Comparison of ENCODE assay signal across 21 cellular contexts in genomic region chr2:31097962-31098361, GRCh38. TPM values are rescaled to one million over a fixed set of nuclear protein-coding genes. Genes with fewer than 3 reads are reported as not detected.
DNase-seq lines count a peak whose midpoint lies in the region; ATAC-seq, FAIRE-seq and TF ChIP-seq lines count a peak whose summit lies in the region.
"Had no signal": no experiment of that assay in that cellular context is flagged by ENCODE, and none has a peak within 500 bp of the region (broad histone marks: within the 10 kb centered on the region; RNA-seq: fewer than 3 reads in every experiment).

No MANE protein-coding gene starts in this region.

- no peaks in the 10 kb centered on the region for H3K79me2 ChIP-seq in H1 (ENCODE audit: control insufficient read depth in 1 of 2, insufficient read depth in 2 of 2, low read length in 2 of 2)

- H3K4ac ChIP-seq in IMR-90 (ENCODE audit: low read depth, low read length) (no peak overlapping the region), H1 (replicated peaks; ENCODE audit: insufficient read length, low read depth, low read length) (no peak overlapping the region)

- H3K4me2 ChIP-seq in BLaER1 (peak overlapping the region; percentile 47), IMR-90 (ENCODE audit: low read depth, low read length) (no peak overlapping the region), H1 (ENCODE audit: insufficient read depth in 1 of 2, low read depth in 2 of 2, low read length in 2 of 2) (no peak overlapping the region)

- TF ChIP-seq POLR2A in IMR-90 (IDR thresholded peaks at IDR 0.05; ENCODE audit: low read depth, low read length), result no peak
- no peak for TF ChIP-seq POLR2A in H1 (IDR thresholded peaks at IDR 0.05; ENCODE audit: control extremely low read depth in 1 of 2, low read depth in 2 of 2, low read length in 2 of 2)

- no peak overlapping the region for H3K18ac ChIP-seq in IMR-90 (ENCODE audit: low read depth, low read length)
- no peak overlapping the region for H3K18ac ChIP-seq in H1 (ENCODE audit: extremely low read depth, low read length)

- no peak overlapping the region for H4K8ac ChIP-seq in IMR-90 (ENCODE audit: low read depth in 2 of 2, low read length in 2 of 2)
- no peak overlapping the region for H4K8ac ChIP-seq in H1 (ENCODE audit: extremely low read depth, insufficient read depth, low read length)

- H3K79me1 ChIP-seq in IMR-90 (ENCODE audit: low read depth in 1 of 2, low read length in 2 of 2) (no peaks in the 10 kb centered on the region), H1 (ENCODE audit: low read depth, low read length) (no peaks in the 10 kb centered on the region)

- H2BK20ac ChIP-seq in IMR-90 (ENCODE audit: low read depth, low read length) (no peak overlapping the region), H1 (ENCODE audit: low read length) (no peak overlapping the region)

- no peak overlapping the region for H2AK5ac ChIP-seq in IMR-90 (ENCODE audit: low read depth, low read length)
- H2AK5ac ChIP-seq in H1 (ENCODE audit: low read depth, low read length), result no peak overlapping the region

- H3K27ac Mint-ChIP-seq in activated naive CD4-positive, alpha-beta T cell treated with anti-CD3 and anti-CD28 coated beads for 36 hours, result no peak overlapping the region
- H3K27ac Mint-ChIP-seq: B cell; CD4-positive, alpha-beta memory T cell; H9 had no signal

- intact Hi-C loops in IMR-90 (cut with micrococcal nuclease), result no loop called here
- intact Hi-C loops in activated naive CD4-positive, alpha-beta T cell treated with anti-CD3 and anti-CD28 coated beads for 36 hours (cut with micrococcal nuclease), result no loop called here
- intact Hi-C loops in aorta (cut with DNase I), result no loop called here

- no peaks in the 10 kb centered on the region for H3K36me3 Mint-ChIP-seq in activated naive CD4-positive, alpha-beta T cell treated with anti-CD3 and anti-CD28 coated beads for 36 hours (ENCODE audit: low read depth)
- H3K36me3 Mint-ChIP-seq: CD4-positive, alpha-beta memory T cell had no signal

- peaks cover 2% of the 10 kb centered on the region for H3K27me3 Mint-ChIP-seq in activated naive CD4-positive, alpha-beta T cell treated with anti-CD3 and anti-CD28 coated beads for 36 hours (ENCODE audit: low read depth)
- H3K27me3 Mint-ChIP-seq: B cell had no signal

- no peak for DNase-seq in IMR-90
- no peak for DNase-seq in H1 (ENCODE audit: low read depth in 1 of 2, low spot score in 2 of 2)
- DNase-seq in activated naive CD4-positive, alpha-beta T cell treated with anti-CD3 and anti-CD28 coated beads for 36 hours, result no peak
- DNase-seq in aorta, result no peak
- DNase-seq: C1 segment of cervical spinal cord; Calu3; CD4-positive, alpha-beta memory T cell; COR-L47; DMS53; DMS79 treated with DMSO at 0.1 percent for 48 hours; GF-D8; GM23248; H9 had no signal

- peaks cover 33% of the 10 kb centered on the region for H3K4me1 ChIP-seq in BLaER1
- no peaks in the 10 kb centered on the region for H3K4me1 ChIP-seq in IMR-90 (ENCODE audit: control insufficient read depth, insufficient read depth, low read length)
- no peaks in the 10 kb centered on the region for H3K4me1 ChIP-seq in H1 (replicated peaks in 1 of 4; ENCODE audit: control insufficient read depth in 3 of 4, insufficient read depth in 4 of 4, low read length in 3 of 4)
- no peaks in the 10 kb centered on the region for H3K4me1 ChIP-seq in aorta (ENCODE audit: control insufficient read depth in 1 of 2, insufficient read depth in 2 of 2, low read length in 2 of 2)

- H2BK15ac ChIP-seq in IMR-90 (ENCODE audit: low read depth, low read length), result no peak overlapping the region
- H2BK15ac ChIP-seq in H1 (ENCODE audit: low read length), result no peak overlapping the region

- no peak overlapping the region for H2BK12ac ChIP-seq in H1 (ENCODE audit: low read depth, low read length)

- in situ Hi-C loops in IMR-90 (cut with MboI; ENCODE audit: low sequenced_read_pairs), result no loop called here

- WGBS in IMR-90 (ENCODE audit: extremely low coverage in 2 of 2, insufficient read length in 1 of 2), 2 experiments, result no CpG with 5 or more reads among the region's 2 CpGs
- 58% methylated on average over 2 of the region's 2 CpGs; no CpG with 5 or more reads in 1 of the 2 experiments for WGBS in H1 (ENCODE audit: extremely low coverage in 1 of 2, insufficient coverage in 1 of 2, insufficient read length in 1 of 2, insufficient replicate concordance in 2 of 2, low coverage in 1 of 2, low lambda C conversion rate in 2 of 2, missing lambda C conversion rate in 1 of 2), 2 experiments
- 40 to 55% methylated on average over 2 of the region's 2 CpGs for WGBS in aorta, 2 donors

- dilution Hi-C loops in IMR-90 (cut with HindIII; ENCODE audit: low sequenced_read_pairs, unreplicated experiment), result no loop called here

- TF ChIP-seq EP300 in H1 (IDR thresholded peaks at IDR 0.05; ENCODE audit: borderline replicate concordance in 1 of 2, low read depth in 2 of 2, low read length in 2 of 2), result no peak

- H3K4me3 ChIP-seq in BLaER1 (no peak overlapping the region), IMR-90 (ENCODE audit: insufficient read depth, low read depth, low read length) (no peak overlapping the region), H1 (ENCODE audit: extremely low read depth in 1 of 4, insufficient read depth in 2 of 4, low read depth in 3 of 4, low read length in 4 of 4) (no peak overlapping the region), aorta (ENCODE audit: low read length in 2 of 2) (no peak overlapping the region)
- H3K4me3 ChIP-seq: GM23248 had no signal

- H3K9me3 ChIP-seq in BLaER1 (peaks cover 15% of the 10 kb centered on the region), IMR-90 (ENCODE audit: control insufficient read depth, insufficient read depth, low read length) (no peaks in the 10 kb centered on the region), H1 (ENCODE audit: insufficient read depth in 2 of 2, low read depth in 1 of 2, low read length in 1 of 2) (no peaks in the 10 kb centered on the region; a peak in 1 of 4 replicates), aorta (ENCODE audit: control insufficient read depth, low read length) (no peaks in the 10 kb centered on the region)

- TF ChIP-seq RAD21 in IMR-90 (IDR thresholded peaks at IDR 0.05; ENCODE audit: low read length) (no peak), H1 (IDR thresholded peaks at IDR 0.05 in 1 of 2, conservative IDR thresholded peaks at IDR 0.05 in 1 of 2; ENCODE audit: low read depth in 2 of 2, low read length in 2 of 2) (no peak)

- no peaks in the 10 kb centered on the region for H3K27me3 ChIP-seq in BLaER1
- no peaks in the 10 kb centered on the region for H3K27me3 ChIP-seq in IMR-90 (ENCODE audit: control insufficient read depth, insufficient read depth, low read length)
- H3K27me3 ChIP-seq in H1 (replicated peaks in 1 of 4; ENCODE audit: control insufficient read depth in 3 of 4, extremely low read depth in 1 of 4, insufficient read depth in 3 of 4, low read length in 3 of 4), result no peaks in the 10 kb centered on the region
- H3K27me3 ChIP-seq in aorta (ENCODE audit: control insufficient read depth in 1 of 2, insufficient read depth in 2 of 2, low read length in 1 of 2), result no peaks in the 10 kb centered on the region

- no TSS peak for BruUV-seq in IMR-90 (replicated peaks; lab: Mats Ljungman, UMichigan)

- H3K9me3 Mint-ChIP-seq in activated naive CD4-positive, alpha-beta T cell treated with anti-CD3 and anti-CD28 coated beads for 36 hours, result no peaks in the 10 kb centered on the region
- H3K9me3 Mint-ChIP-seq: CD4-positive, alpha-beta memory T cell; H9 had no signal

- H3K23me2 ChIP-seq in H1 (ENCODE audit: low read depth, low read length), result no peaks in the 10 kb centered on the region

- H3K4me1 Mint-ChIP-seq in activated naive CD4-positive, alpha-beta T cell treated with anti-CD3 and anti-CD28 coated beads for 36 hours (ENCODE audit: low read depth), result no peaks in the 10 kb centered on the region

- H3K9me1 ChIP-seq in IMR-90 (ENCODE audit: insufficient read depth, low read length), result no peaks in the 10 kb centered on the region

- FAIRE-seq in H1 (lab: Jason Lieb, UNC), result no peak
- FAIRE-seq: GM12891, GM18507 had no signal

- H2BK5ac ChIP-seq in IMR-90 (ENCODE audit: low read depth, low read length, poor library complexity, severe bottlenecking) (no peak overlapping the region), H1 (ENCODE audit: low read depth, low read length) (no peak overlapping the region)

- H3K14ac ChIP-seq in IMR-90 (replicated peaks; ENCODE audit: low read depth, low read length) (no peak overlapping the region), H1 (ENCODE audit: insufficient read length) (no peak overlapping the region)

- H3K56ac ChIP-seq in IMR-90 (ENCODE audit: extremely low read depth, insufficient read depth, low read length), result no peak overlapping the region
- no peak overlapping the region for H3K56ac ChIP-seq in H1 (replicated peaks; ENCODE audit: insufficient read length, low read depth, low read length)

- H2AK9ac ChIP-seq in IMR-90 (replicated peaks; ENCODE audit: low read depth, low read length, poor library complexity), result no peak overlapping the region

- no peak overlapping the region for H2AFZ ChIP-seq in IMR-90 (replicated peaks; ENCODE audit: low read length, poor library complexity)
- no peak overlapping the region for H2AFZ ChIP-seq in H1 (ENCODE audit: low read length)
- H2AFZ ChIP-seq: GM23248 had no signal

- H4K91ac ChIP-seq in IMR-90 (ENCODE audit: insufficient read depth, low read depth, low read length) (no peak overlapping the region), H1 (replicated peaks; ENCODE audit: insufficient read length, low read length) (no peak overlapping the region)

- ATAC-seq in IMR-90 (ENCODE audit: low read depth) (no peak), HG03196 (IDR thresholded peaks at IDR 0.05; ENCODE audit: unreplicated experiment) (no peak), aorta (ENCODE audit: low FRiP score) (no peak)
- ATAC-seq: HCT116 had no signal

- POLR2A ChIA-PET in IMR-90 (lab: Charles Lee; ENCODE audit: unreplicated experiment) (no interaction called here), H1 (lab: Charles Lee; ENCODE audit: partially characterized antibody) (no interaction called here)

- CTCF ChIA-PET in IMR-90 (lab: Yijun Ruan, JAX), result no interaction called here
- CTCF ChIA-PET in H1 (lab: Charles Lee; ENCODE audit: partially characterized antibody), result no interaction called here
- CTCF ChIA-PET in activated naive CD4-positive, alpha-beta T cell treated with anti-CD3 and anti-CD28 coated beads for 36 hours (lab: Charles Lee), result no interaction called here

- H4K20me1 ChIP-seq in BLaER1 (peaks cover 51% of the 10 kb centered on the region), IMR-90 (ENCODE audit: insufficient read depth, low read length) (no peaks in the 10 kb centered on the region), H1 (replicated peaks in 1 of 2; ENCODE audit: control insufficient read depth in 1 of 2, insufficient read depth in 2 of 2, low read length in 2 of 2) (peaks cover 0 to 1% of the 10 kb centered on the region in 2 experiments)

- H3K4me3 Mint-ChIP-seq in activated naive CD4-positive, alpha-beta T cell treated with anti-CD3 and anti-CD28 coated beads for 36 hours, result no peak overlapping the region
- H3K4me3 Mint-ChIP-seq: B cell; CD4-positive, alpha-beta memory T cell; H9 had no signal

- TF ChIP-seq CTCF in IMR-90 (conservative IDR thresholded peaks at IDR 0.05; ENCODE audit: low read depth, low read length), result no peak
- TF ChIP-seq CTCF in H1 (IDR thresholded peaks at IDR 0.05; ENCODE audit: control extremely low read depth in 1 of 3, insufficient read depth in 1 of 3, low read depth in 1 of 3, low read length in 3 of 3), result no peak

- H3K23ac ChIP-seq in IMR-90 (ENCODE audit: low read depth, low read length), result no peak overlapping the region
- H3K23ac ChIP-seq in H1 (ENCODE audit: insufficient read length), result no peak overlapping the region

- H2BK120ac ChIP-seq in IMR-90 (ENCODE audit: low read depth, low read length) (no peak overlapping the region), H1 (replicated peaks; ENCODE audit: low read depth, low read length) (no peak overlapping the region)

- H3K36me3 ChIP-seq in BLaER1 (peaks cover 74% of the 10 kb centered on the region), IMR-90 (ENCODE audit: control insufficient read depth, insufficient read depth, low read length) (no peaks in the 10 kb centered on the region), H1 (ENCODE audit: control insufficient read depth in 2 of 4, insufficient read depth in 4 of 4, low read length in 3 of 4) (no peaks in the 10 kb centered on the region), aorta (ENCODE audit: control insufficient read depth in 1 of 2, insufficient read depth in 2 of 2, low read length in 1 of 2) (no peaks in the 10 kb centered on the region)

- H4K5ac ChIP-seq in IMR-90 (ENCODE audit: low read depth, low read length) (no peak overlapping the region), H1 (ENCODE audit: insufficient read length, low read depth, low read length) (no peak overlapping the region)

- H3K27ac ChIP-seq in BLaER1 (no peak overlapping the region), IMR-90 (ENCODE audit: insufficient read depth, low read length) (no peak overlapping the region), H1 (ENCODE audit: low read depth, low read length) (no peak overlapping the region), aorta (ENCODE audit: low read depth in 1 of 2, low read length in 2 of 2) (no peak overlapping the region)
- H3K27ac ChIP-seq: GM23248 had no signal

- no peak overlapping the region for H3K9ac ChIP-seq in BLaER1
- no peak overlapping the region for H3K9ac ChIP-seq in IMR-90 (ENCODE audit: low read depth, low read length)
- H3K9ac ChIP-seq in H1 (replicated peaks in 1 of 4; ENCODE audit: extremely low read depth in 1 of 4, low read depth in 3 of 4, low read length in 3 of 4), result no peak overlapping the region
- H3K9ac ChIP-seq: GM23248 had no signal

RNA-seq across cellular contexts. Expression of gene GALNT14, which starts 40.3 kb away (rescaled TPM):
- total RNA-seq in IMR-90 (2012; rRNA removed) (0.18 TPM in 1 of 2 replicates, not detected in the other), aorta (1 to 10 TPM; 1.2 to 1.7 TPM)
- polyA plus RNA-seq in IMR-90 (2012; rRNA removed) (0.15 TPM in 1 of 2 replicates, not detected in the other), H1 (2011; rRNA removed) (12.6 and 13.0 TPM in 2 replicates), aorta (under 1 TPM in 1 of 2 donors, not detected in 1; 0.74 TPM)
- polyA plus RNA-seq in IMR-90 (2012; cell fraction: cytosol; rRNA removed), result 0.04 and 0.21 TPM in 2 replicates
- polyA plus RNA-seq in IMR-90 (2012; cell fraction: nucleus; rRNA removed; ENCODE audit: low replicate concordance), result 0.03 TPM in 2 replicates
- 10.3 and 13.7 TPM in 2 replicates for total RNA-seq in H1 (2021; fragmentation: NEBNext Ultra II Directional; extraction: Animal tissue kit (Norgen Biotek cat#: 25700))
- 13.1 TPM for polyA plus RNA-seq in H1 (2011; cell fraction: cytosol; rRNA removed)
- 23.3 TPM for polyA plus RNA-seq in H1 (2011; cell fraction: nucleus; rRNA removed)
- 12.9 to 14.8 TPM (median 13.4 TPM) in 4 replicates for polyA plus RNA-seq in H1 (2012, experiment 1 of 2)
- 9.4 TPM for polyA plus RNA-seq in H1 (2012, experiment 2 of 2)
- 9.8 TPM for polyA plus RNA-seq in H1 (2013, experiment 1 of 2)
- 11.3 TPM for polyA plus RNA-seq in H1 (2013, experiment 2 of 2)
- polyA minus RNA-seq in H1 (2011; rRNA and poly(A)+ RNA removed), result 22.0 and 28.4 TPM in 2 replicates
- 13.0 TPM for polyA minus RNA-seq in H1 (2011; cell fraction: cytosol; rRNA and poly(A)+ RNA removed)
- 17.2 TPM for polyA minus RNA-seq in H1 (2011; cell fraction: nucleus; rRNA and poly(A)+ RNA removed)
- total RNA-seq in activated naive CD4-positive, alpha-beta T cell treated with anti-CD3 and anti-CD28 coated beads for 36 hours, result 1 to 10 TPM; 1.1 to 1.5 TPM
- total RNA-seq: A172, G401 had no signal
- polyA plus RNA-seq: CD4-positive, alpha-beta memory T cell had no signal
